In genomic region chrX:74162199-74162598, GRCh38 we compare ENCODE assay signal across 35 cellular contexts.
DNase-seq lines count a peak whose midpoint lies in the region; ATAC-seq, FAIRE-seq and TF ChIP-seq lines count a peak whose summit lies in the region.
"Had no signal": no experiment of that assay in that cellular context is flagged by ENCODE, and none has a peak within 500 bp of the region (broad histone marks: within the 10 kb centered on the region; RNA-seq: fewer than 3 reads in every experiment).

No MANE protein-coding gene starts in this region.

- H3K18ac ChIP-seq in trophoblast cell (ENCODE audit: low read length): no peak overlapping the region

- no peak overlapping the region for H4K12ac ChIP-seq in trophoblast cell (ENCODE audit: low read depth, low read length)

- no peak overlapping the region for H2AFZ ChIP-seq in trophoblast cell (ENCODE audit: insufficient read depth, low read length, poor library complexity)

- H4K91ac ChIP-seq in trophoblast cell (ENCODE audit: low read depth, low read length): no peak overlapping the region

- no peak overlapping the region for H2BK5ac ChIP-seq in trophoblast cell (ENCODE audit: low read depth, low read length, poor library complexity)

- H3K14ac ChIP-seq in trophoblast cell (ENCODE audit: low read length): peak overlapping the region; percentile 17

- no peak overlapping the region for H3K27ac Mint-ChIP-seq in activated naive CD4-positive, alpha-beta T cell treated with anti-CD3 and anti-CD28 coated beads, Interleukin-2, amount 50 U/mL, for 72 hours
- H3K27ac Mint-ChIP-seq: B cell; CD4-positive, alpha-beta memory T cell; CD4-positive, alpha-beta T cell; CD4-positive, CD25-positive, alpha-beta regulatory T cell; CD8-positive, alpha-beta memory T cell; CD8-positive, alpha-beta T cell had no signal

- H4K8ac ChIP-seq in trophoblast cell (ENCODE audit: low read depth, low read length): no peak overlapping the region

- no peak overlapping the region for H3K4me3 ChIP-seq in H7 (ENCODE audit: insufficient read depth, low read depth, low read length)
- H3K4me3 ChIP-seq in kidney (ENCODE audit: low read length in 2 of 2): no peak overlapping the region
- H3K4me3 ChIP-seq in trophoblast cell (ENCODE audit: low read depth, low read length): no peak overlapping the region
- H3K4me3 ChIP-seq: A549; BLaER1; BLaER1 treated with 17β-estradiol and CSF1 and Interleukin-3, amounts not matched to agents 10 nM and 100 nM had no signal

- no peak overlapping the region for H2AK5ac ChIP-seq in trophoblast cell (ENCODE audit: low read length)

- H3K4me2 ChIP-seq in trophoblast cell (ENCODE audit: low read length): no peak overlapping the region
- H3K4me2 ChIP-seq: A549; BLaER1; BLaER1 treated with 17β-estradiol and CSF1 and Interleukin-3, amounts not matched to agents 10 nM and 100 nM had no signal

- FAIRE-seq in kidney (lab: Jason Lieb, UNC): no peak
- FAIRE-seq: A204.1, A549, D721Med had no signal

- no peak for ATAC-seq in activated naive CD4-positive, alpha-beta T cell treated with anti-CD3 and anti-CD28 coated beads, Interleukin-2, amount 50 U/mL, for 72 hours
- no peak for ATAC-seq in GM21423 (IDR thresholded peaks at IDR 0.05; ENCODE audit: unreplicated experiment)
- ATAC-seq: A549; CD8-positive, alpha-beta T cell had no signal

- H3K4me1 ChIP-seq in kidney (ENCODE audit: control insufficient read depth in 1 of 2, insufficient read depth in 1 of 2, low read depth in 1 of 2, low read length in 2 of 2): no peaks in the 10 kb centered on the region
- peaks cover 0 to 2% of the 10 kb centered on the region in 2 experiments for H3K4me1 ChIP-seq in trophoblast cell (ENCODE audit: control insufficient read depth in 1 of 2, insufficient read depth in 2 of 2, low read length in 2 of 2)
- H3K4me1 ChIP-seq: A549; BE2C; BLaER1; BLaER1 treated with 17β-estradiol and CSF1 and Interleukin-3, amounts not matched to agents 10 nM and 100 nM; Caco-2 had no signal

- H3K9ac ChIP-seq in kidney (ENCODE audit: low read length in 2 of 2) (no peak overlapping the region), trophoblast cell (ENCODE audit: low read length) (no peak overlapping the region)
- H3K9ac ChIP-seq: BLaER1; BLaER1 treated with 17β-estradiol and CSF1 and Interleukin-3, amounts not matched to agents 10 nM and 100 nM had no signal

- H3K79me2 ChIP-seq in trophoblast cell (ENCODE audit: control insufficient read depth, insufficient read depth, low read length, poor library complexity): no peaks in the 10 kb centered on the region

- H3K27me3 ChIP-seq in H7 (ENCODE audit: control insufficient read depth, insufficient read depth, low read length) (no peaks in the 10 kb centered on the region), trophoblast cell (ENCODE audit: insufficient read depth, low read length) (no peaks in the 10 kb centered on the region)
- H3K27me3 ChIP-seq: BE2C had no signal

- H2BK120ac ChIP-seq in trophoblast cell (ENCODE audit: insufficient read depth, low read length, poor library complexity): no peak overlapping the region

- H3K23ac ChIP-seq in trophoblast cell (ENCODE audit: low read length): no peak overlapping the region

- TF ChIP-seq CTCF in kidney (IDR thresholded peaks at IDR 0.05; ENCODE audit: borderline replicate concordance, extremely low read depth, insufficient read depth): no peak

- H3K36me3 ChIP-seq in H7 (replicated peaks; ENCODE audit: control insufficient read depth, insufficient read depth, low read length) (no peaks in the 10 kb centered on the region; the same call in 1 of the 2 replicates), kidney (ENCODE audit: control insufficient read depth in 1 of 2, insufficient read depth in 2 of 2, low read length in 2 of 2) (no peaks in the 10 kb centered on the region), trophoblast cell (ENCODE audit: control insufficient read depth in 1 of 2, insufficient read depth in 2 of 2, low read length in 2 of 2) (peaks cover 0 to 1% of the 10 kb centered on the region in 2 experiments)
- H3K36me3 ChIP-seq: BE2C, BLaER1 had no signal

- no CpG with 5 or more reads among the region's 20 CpGs for WGBS in trophoblast cell (ENCODE audit: extremely low coverage, insufficient coverage, insufficient read length)

- no peak overlapping the region for H3K27ac ChIP-seq in kidney (ENCODE audit: low read depth in 2 of 2, low read length in 2 of 2)
- H3K27ac ChIP-seq in trophoblast cell (ENCODE audit: low read depth, low read length): no peak overlapping the region
- H3K27ac ChIP-seq: 22Rv1; A549; BLaER1; BLaER1 treated with 17β-estradiol and CSF1 and Interleukin-3, amounts not matched to agents 10 nM and 100 nM; C4-2B had no signal

- no peaks in the 10 kb centered on the region for H3K36me3 Mint-ChIP-seq in activated naive CD4-positive, alpha-beta T cell treated with anti-CD3 and anti-CD28 coated beads, Interleukin-2, amount 50 U/mL, for 72 hours
- H3K36me3 Mint-ChIP-seq: CD14-positive monocyte; CD4-positive, CD25-positive, alpha-beta regulatory T cell; CD8-positive, alpha-beta memory T cell had no signal

- H3K4ac ChIP-seq in trophoblast cell (ENCODE audit: low read depth, low read length): no peak overlapping the region

- peaks cover 2% of the 10 kb centered on the region for H3K79me1 ChIP-seq in trophoblast cell (ENCODE audit: low read length)

- intact Hi-C loops in kidney (cut with DNase I): no loop called here

- no peaks in the 10 kb centered on the region for H3K9me3 Mint-ChIP-seq in activated naive CD4-positive, alpha-beta T cell treated with anti-CD3 and anti-CD28 coated beads, Interleukin-2, amount 50 U/mL, for 72 hours
- H3K9me3 Mint-ChIP-seq: CD4-positive, alpha-beta T cell had no signal

- H3K9me3 ChIP-seq in kidney (ENCODE audit: control insufficient read depth in 1 of 2, low read length in 2 of 2) (no peaks in the 10 kb centered on the region), trophoblast cell (ENCODE audit: insufficient read depth, low read depth, low read length) (peaks cover 3% of the 10 kb centered on the region)
- H3K9me3 ChIP-seq: A549, BE2C, Caco-2 had no signal

- no peak overlapping the region for H2BK12ac ChIP-seq in trophoblast cell (ENCODE audit: low read length)

- DNase-seq in H7 (peak; percentile 13), kidney (peak; percentile 52), trophoblast cell (peak in 1 of 2 donors; percentile 23), NOMO-1 treated with dmso at 0.1 percent for 144 hours (lab: John Stamatoyannopoulos, UW; ENCODE audit: unreplicated experiment) (no peak)
- no peak for DNase-seq in activated naive CD4-positive, alpha-beta T cell treated with anti-CD3 and anti-CD28 coated beads, Interleukin-2, amount 50 U/mL, for 72 hours (ENCODE audit: low spot score in 2 of 2)
- DNase-seq: 8988T; ACHN; AML-193; BE2C; C1 segment of cervical spinal cord; Caco-2; Calu3; CD4-positive, alpha-beta memory T cell; CD4-positive, alpha-beta T cell; CD4-positive, CD25-positive, alpha-beta regulatory T cell; CD8-positive, alpha-beta memory T cell; CD8-positive, alpha-beta T cell; COR-L47; DMS 273 treated with DMSO at 0.1 percent for 48 hours; DMS153; DMS53; DMS79; DMS79 treated with DMSO at 0.1 percent for 48 hours; DND-41; EL had no signal

Comparison
In these comparisons a context has a peak if more than half of its experiments do, and no peak if none do; other contexts are left out.
1. DNase-seq: peak in H7 (single experiment) and kidney (single experiment); none in NOMO-1 treated with dmso at 0.1 percent for 144 hours (single experiment) and activated naive CD4-positive, alpha-beta T cell treated with anti-CD3 and anti-CD28 coated beads, Interleukin-2, amount 50 U/mL, for 72 hours (0 of 2).